In the genomic region with DNA sequence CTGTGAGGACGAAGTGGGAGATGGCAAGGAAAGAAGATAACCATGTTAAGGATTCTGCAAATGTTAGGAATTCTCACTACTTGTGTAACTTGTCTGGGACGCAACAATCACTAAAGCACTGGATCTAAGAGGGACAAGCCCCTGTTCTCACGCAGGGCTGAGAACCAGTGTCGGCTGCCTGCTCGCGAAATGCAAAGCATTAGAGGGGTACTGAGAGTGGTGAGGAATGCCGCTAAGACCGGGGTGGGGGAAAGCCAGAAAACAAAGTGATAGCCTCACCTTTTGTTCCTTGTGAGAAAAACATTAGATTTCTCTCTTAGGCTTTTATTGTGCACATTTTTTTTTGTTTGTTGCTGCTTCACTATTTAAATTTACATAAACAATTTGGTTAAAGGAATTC, we compare ENCODE assay signal across 18 cellular contexts.
"Had no signal": no experiment of that assay in that cellular context is flagged by ENCODE, and none has a peak within 500 bp of the region (broad histone marks: within the 10 kb centered on the region; RNA-seq: fewer than 3 reads in every experiment).

No MANE protein-coding gene starts in this region.

- H3K9me3 ChIP-seq: heart right ventricle, ovary, prostate gland, right lobe of liver, tibial artery, upper lobe of right lung, vagina had no signal

- H3K4me3 ChIP-seq: coronary artery, heart right ventricle, lung, ovary, prostate gland, right lobe of liver, tibial artery, upper lobe of right lung, vagina had no signal

- H3K4me1 ChIP-seq: heart right ventricle, prostate gland, right lobe of liver, tibial artery, upper lobe of right lung, vagina had no signal

- DNase-seq: effector CD4-positive, alpha-beta T cell; heart right ventricle; hypothalamus; kidney; left cardiac atrium; left ventricle myocardium superior; naive thymus-derived CD4-positive, alpha-beta T cell; nucleus accumbens; ovary; retina; right lobe of liver; stimulated activated CD4-positive, alpha-beta T cell treated with anti-CD3 and anti-CD28 coated beads, Interleukin-4, amount 100 ng/mL, for 24 hours; tibial artery; upper lobe of right lung had no signal

- H3K27ac ChIP-seq: coronary artery, heart right ventricle, ovary, prostate gland, right lobe of liver, tibial artery, upper lobe of right lung, vagina had no signal

- H3K27me3 ChIP-seq: heart right ventricle, ovary, right lobe of liver, tibial artery, upper lobe of right lung, vagina had no signal

- H3K36me3 ChIP-seq: ovary, prostate gland, right lobe of liver, tibial artery, vagina had no signal
